21 cellular contexts compared by ENCODE assay signal in genomic region chr13:98520674-98521449, GRCh38. TPM values are rescaled to one million over a fixed set of nuclear protein-coding genes. Genes with fewer than 3 reads are reported as not detected.
DNase-seq lines count a peak whose midpoint lies in the region; ATAC-seq and TF ChIP-seq lines count a peak whose summit lies in the region.
"Had no signal": no experiment of that assay in that cellular context is flagged by ENCODE, and none has a peak within 500 bp of the region (broad histone marks: within the 10 kb centered on the region; RNA-seq: fewer than 3 reads in every experiment).

No MANE protein-coding gene starts in this region.

- peak overlapping the region; percentile 30 for H3K27ac Mint-ChIP-seq in activated T-helper 2 cell treated with anti-CD3 and anti-CD28 coated beads, Interferon-gamma antibody, Interleukin-2, Interleukin-4, amounts not matched to agents 10 μg/mL and 5 μg/mL and 100 μg/mL, durations not matched to agents 14 hours and 24 hours and 36 hours
- peak overlapping the region; percentile 66 for H3K27ac Mint-ChIP-seq in mesothelial cell of epicardium

- H3K36me3 Mint-ChIP-seq in activated T-helper 2 cell treated with anti-CD3 and anti-CD28 coated beads, Interferon-gamma antibody, Interleukin-2, Interleukin-4, amounts not matched to agents 10 μg/mL and 5 μg/mL and 100 μg/mL, durations not matched to agents 14 hours and 24 hours and 36 hours (ENCODE audit: low read depth), result peaks cover 31% of the 10 kb centered on the region
- peaks cover 10% of the 10 kb centered on the region for H3K36me3 Mint-ChIP-seq in mesothelial cell of epicardium

- H3K27me3 ChIP-seq in left ventricle myocardium inferior (ENCODE audit: low read depth) (no peaks in the 10 kb centered on the region), heart left ventricle (no peaks in the 10 kb centered on the region), thyroid gland (no peaks in the 10 kb centered on the region), esophagus squamous epithelium (no peaks in the 10 kb centered on the region)
- H3K27me3 ChIP-seq: ascending aorta, esophagus muscularis mucosa, neutrophil had no signal

- no peaks in the 10 kb centered on the region for H3K9me3 Mint-ChIP-seq in activated T-helper 2 cell treated with anti-CD3 and anti-CD28 coated beads, Interferon-gamma antibody, Interleukin-2, Interleukin-4, amounts not matched to agents 10 μg/mL and 5 μg/mL and 100 μg/mL, durations not matched to agents 14 hours and 24 hours and 36 hours
- H3K9me3 Mint-ChIP-seq in mesothelial cell of epicardium, result no peaks in the 10 kb centered on the region

- intact Hi-C loops in left ventricle myocardium inferior (cut with micrococcal nuclease), result no loop called here
- intact Hi-C loops in heart left ventricle (cut with DNase I), result no loop called here
- intact Hi-C loops in activated T-helper 2 cell treated with anti-CD3 and anti-CD28 coated beads, Interferon-gamma antibody, Interleukin-2, Interleukin-4, amounts not matched to agents 10 μg/mL and 5 μg/mL and 100 μg/mL, durations not matched to agents 14 hours and 24 hours and 36 hours (cut with micrococcal nuclease), result no loop called here
- intact Hi-C loops in thyroid gland (cut with DNase I), result no loop called here
- intact Hi-C loops in esophagus squamous epithelium (cut with DNase I), result no loop called here

- DNase-seq in left ventricle myocardium inferior, result no peak
- no peak for DNase-seq in heart left ventricle
- DNase-seq in activated T-helper 2 cell treated with anti-CD3 and anti-CD28 coated beads, Interferon-gamma antibody, Interleukin-2, Interleukin-4, amounts not matched to agents 10 μg/mL and 5 μg/mL and 100 μg/mL, durations not matched to agents 14 hours and 24 hours and 36 hours (ENCODE audit: low spot score), result no peak
- DNase-seq in mesothelial cell of epicardium (ENCODE audit: low spot score in 2 of 2, unreplicated experiment in 2 of 2), result no peak
- no peak for DNase-seq in thyroid gland
- no peak for DNase-seq in HuH-7 (ENCODE audit: low spot score)
- no peak for DNase-seq in superior temporal gyrus (ENCODE audit: extremely low spot score)
- DNase-seq in esophagus squamous epithelium (lab: John Stamatoyannopoulos, UW), result no peak
- DNase-seq: activated CD4-positive, alpha-beta T cell treated with anti-CD3 and anti-CD28 coated beads, Interleukin-2, amount 50 U/mL, for 4 hours; Calu3; cortex of kidney; GDM1; MM.1S; NCI-H1694; NCI-H2227 treated with DMSO at 0.1 percent for 48 hours; NK-92 treated with Interleukin-12 subunit alpha and Interleukin-12 subunit beta, amount 100 ng/mL, for 24 hours; stimulated activated CD4-positive, alpha-beta T cell treated with anti-CD3 and anti-CD28 coated beads, Interleukin-2, amount 100 ng/mL, for 24 hours; substantia nigra had no signal

- no peak for ATAC-seq in heart left ventricle

- H3K27me3 Mint-ChIP-seq in activated T-helper 2 cell treated with anti-CD3 and anti-CD28 coated beads, Interferon-gamma antibody, Interleukin-2, Interleukin-4, amounts not matched to agents 10 μg/mL and 5 μg/mL and 100 μg/mL, durations not matched to agents 14 hours and 24 hours and 36 hours (ENCODE audit: low read depth), result no peaks in the 10 kb centered on the region
- H3K27me3 Mint-ChIP-seq in mesothelial cell of epicardium (ENCODE audit: low read depth), result no peaks in the 10 kb centered on the region

- peaks cover 71% of the 10 kb centered on the region for H3K4me1 Mint-ChIP-seq in activated T-helper 2 cell treated with anti-CD3 and anti-CD28 coated beads, Interferon-gamma antibody, Interleukin-2, Interleukin-4, amounts not matched to agents 10 μg/mL and 5 μg/mL and 100 μg/mL, durations not matched to agents 14 hours and 24 hours and 36 hours (ENCODE audit: low read depth)
- H3K4me1 Mint-ChIP-seq in mesothelial cell of epicardium, result peaks cover 19% of the 10 kb centered on the region

- 88 to 93% (median 90%) methylated on average over 17 to 18 of the region's 18 CpGs for WGBS in heart left ventricle, 4 donors
- 89 to 90% methylated on average over 18 of the region's 18 CpGs for WGBS in thyroid gland, 2 donors
- WGBS in esophagus squamous epithelium, 2 donors, result 88% methylated on average over 12 to 15 of the region's 18 CpGs

- H3K4me3 Mint-ChIP-seq in activated T-helper 2 cell treated with anti-CD3 and anti-CD28 coated beads, Interferon-gamma antibody, Interleukin-2, Interleukin-4, amounts not matched to agents 10 μg/mL and 5 μg/mL and 100 μg/mL, durations not matched to agents 14 hours and 24 hours and 36 hours (ENCODE audit: low read depth), result no peak overlapping the region
- no peak overlapping the region for H3K4me3 Mint-ChIP-seq in mesothelial cell of epicardium

- no peak overlapping the region for H3K4me3 ChIP-seq in left ventricle myocardium inferior
- H3K4me3 ChIP-seq in heart left ventricle, result no peak overlapping the region
- no peak overlapping the region for H3K4me3 ChIP-seq in thyroid gland (replicated peaks in 1 of 3)
- no peak overlapping the region for H3K4me3 ChIP-seq in esophagus squamous epithelium
- H3K4me3 ChIP-seq: ascending aorta, esophagus muscularis mucosa had no signal

- H3K36me3 ChIP-seq in left ventricle myocardium inferior, result peaks cover 3% of the 10 kb centered on the region
- H3K36me3 ChIP-seq in heart left ventricle, result peaks cover 0 to 23% (median 5%) of the 10 kb centered on the region in 9 donors
- H3K36me3 ChIP-seq in thyroid gland, result no peaks in the 10 kb centered on the region
- H3K36me3 ChIP-seq in esophagus squamous epithelium, result peaks cover 0 to 34% (median 0%) of the 10 kb centered on the region in 3 donors

- no peaks in the 10 kb centered on the region for H3K9me3 ChIP-seq in left ventricle myocardium inferior (replicated peaks)
- H3K9me3 ChIP-seq in heart left ventricle, result no peaks in the 10 kb centered on the region
- no peaks in the 10 kb centered on the region for H3K9me3 ChIP-seq in thyroid gland
- H3K9me3 ChIP-seq in esophagus squamous epithelium, result no peaks in the 10 kb centered on the region
- H3K9me3 ChIP-seq: ascending aorta, esophagus muscularis mucosa, neutrophil had no signal

- peaks cover 84% of the 10 kb centered on the region for H3K4me1 ChIP-seq in left ventricle myocardium inferior
- H3K4me1 ChIP-seq in heart left ventricle, result peaks cover 10 to 91% (median 63%) of the 10 kb centered on the region in 12 donors
- H3K4me1 ChIP-seq in thyroid gland, result peaks cover 49 to 58% of the 10 kb centered on the region in 2 donors
- peaks cover 5 to 86% (median 55%) of the 10 kb centered on the region in 3 donors for H3K4me1 ChIP-seq in esophagus squamous epithelium
- H3K4me1 ChIP-seq: ascending aorta had no signal

- peak overlapping the region; percentile 7 for H3K27ac ChIP-seq in left ventricle myocardium inferior (replicated peaks)
- H3K27ac ChIP-seq in heart left ventricle, result no peak overlapping the region
- H3K27ac ChIP-seq in thyroid gland, result peak overlapping the region in 2 of 3 donors; percentile 44 to 91
- H3K27ac ChIP-seq in esophagus squamous epithelium, result peak overlapping the region in 1 of 4 donors; percentile 14
- H3K27ac ChIP-seq: ascending aorta had no signal

- no peak for TF ChIP-seq CTCF in left ventricle myocardium inferior (IDR thresholded peaks at IDR 0.05; ENCODE audit: borderline replicate concordance)
- TF ChIP-seq CTCF in heart left ventricle (IDR thresholded peaks at IDR 0.05), result no peak
- TF ChIP-seq CTCF in mesothelial cell of epicardium (IDR thresholded peaks at IDR 0.05; ENCODE audit: unreplicated experiment), result no peak
- no peak for TF ChIP-seq CTCF in thyroid gland (IDR thresholded peaks at IDR 0.05)
- no peak for TF ChIP-seq CTCF in esophagus squamous epithelium (IDR thresholded peaks at IDR 0.05)

- TF ChIP-seq POLR2A in heart left ventricle (IDR thresholded peaks at IDR 0.05), result no peak
- TF ChIP-seq POLR2A in thyroid gland (IDR thresholded peaks at IDR 0.05), result no peak
- no peak for TF ChIP-seq POLR2A in esophagus squamous epithelium (IDR thresholded peaks at IDR 0.05)

RNA-seq across cellular contexts. Expression of gene STK24, which starts 56.0 kb away (rescaled TPM):
- total RNA-seq in left ventricle myocardium inferior (66.2 TPM), heart left ventricle (10 to 100 TPM; 56.5 to 82.6 (median 63.0) TPM), mesothelial cell of epicardium (85.4 to 92.1 TPM (median 88.4 TPM) in 3 replicates), thyroid gland (100 to 1,000 TPM in 1 of 4 donors, 10 to 100 TPM in 3; 74.5 to 102 (median 90.7) TPM), esophagus squamous epithelium (100 to 1,000 TPM; 119 to 156 (median 130) TPM)
- polyA plus RNA-seq in heart left ventricle, result 10 to 100 TPM; 26.6 to 54.1 TPM
- total RNA-seq in activated T-helper 2 cell treated with anti-CD3 and anti-CD28 coated beads, Interferon-gamma antibody, Interleukin-2, Interleukin-4, amounts not matched to agents 10 μg/mL and 5 μg/mL and 100 μg/mL, durations not matched to agents 14 hours and 24 hours and 36 hours, result 119 and 127 TPM in 2 replicates

Comparison
In these comparisons a context has a peak if more than half of its experiments do, and no peak if none do; other contexts are left out.
1. H3K27ac ChIP-seq: peak in left ventricle myocardium inferior (single experiment) and thyroid gland (2 of 3); none in heart left ventricle (0 of 12).